13 cellular contexts compared by ENCODE assay signal in genomic region chr5:175821790-175822211, GRCh38. TPM values are rescaled to one million over a fixed set of nuclear protein-coding genes. Genes with fewer than 3 reads are reported as not detected.
DNase-seq lines count a peak whose midpoint lies in the region; ATAC-seq and TF ChIP-seq lines count a peak whose summit lies in the region.
"Had no signal": no experiment of that assay in that cellular context is flagged by ENCODE, and none has a peak within 500 bp of the region (broad histone marks: within the 10 kb centered on the region; RNA-seq: fewer than 3 reads in every experiment).

No MANE protein-coding gene starts in this region.

- H3K36me3 ChIP-seq in GM23248 (ENCODE audit: low read depth) = no peaks in the 10 kb centered on the region
- no peaks in the 10 kb centered on the region for H3K36me3 ChIP-seq in ovary
- H3K36me3 ChIP-seq: heart right ventricle had no signal

- H3K27me3 Mint-ChIP-seq in glutamatergic neuron (ENCODE audit: unreplicated experiment) = peaks cover 9% of the 10 kb centered on the region

- TF ChIP-seq CTCF in glutamatergic neuron (IDR thresholded peaks at IDR 0.05; ENCODE audit: partially characterized antibody, unreplicated experiment) (no peak), ovary (IDR thresholded peaks at IDR 0.05) (no peak)

- H3F3A ChIP-seq in GM23248 (ENCODE audit: insufficient read depth) = no peaks in the 10 kb centered on the region

- TF ChIP-seq EP300 in ovary (IDR thresholded peaks at IDR 0.05) = no peak

- TF ChIP-seq POLR2A in ovary (IDR thresholded peaks at IDR 0.05) = no peak

- H3K9me2 ChIP-seq in GM23248 (ENCODE audit: insufficient read depth) = no peaks in the 10 kb centered on the region

- H3K4me2 ChIP-seq in GM23248 (ENCODE audit: unreplicated experiment) = no peak overlapping the region

- H3K4me1 ChIP-seq in GM23248 (ENCODE audit: insufficient read depth) (no peaks in the 10 kb centered on the region), ovary (ENCODE audit: insufficient read depth) (no peaks in the 10 kb centered on the region)
- H3K4me1 ChIP-seq: heart right ventricle had no signal

- ATAC-seq in GM18498 (IDR thresholded peaks at IDR 0.05; ENCODE audit: unreplicated experiment) = peak; percentile 48
- ATAC-seq: heart right ventricle had no signal

- H2AFZ ChIP-seq in GM23248 = no peak overlapping the region

- DNase-seq in GM23248 = peak; percentile 25
- peak; percentile 72 for DNase-seq in NCI-H226
- DNase-seq in glutamatergic neuron = no peak
- DNase-seq in ovary = no peak
- no peak for DNase-seq in NCI-H2081 treated with DMSO at 0.1 percent for 48 hours (lab: John Stamatoyannopoulos, UW)
- no peak for DNase-seq in COLO668 (lab: John Stamatoyannopoulos, UW; ENCODE audit: unreplicated experiment)
- DNase-seq: DMS153, heart right ventricle, NCI-H82 had no signal

- 27% methylated on average over 4 of the region's 4 CpGs for WGBS in GM23248 (ENCODE audit: low coverage in 1 of 2, low lambda C conversion rate in 2 of 2, missing lambda C conversion rate in 2 of 2), 2 experiments
- 76 to 78% (median 77%) methylated on average over 4 of the region's 4 CpGs for WGBS in ovary, 3 donors

- H3K27me3 ChIP-seq in GM23248 (replicated peaks; ENCODE audit: insufficient read depth) = peaks cover 8% of the 10 kb centered on the region; the same call in 1 of the 2 replicates
- H3K27me3 ChIP-seq in ovary = no peaks in the 10 kb centered on the region

- peak overlapping the region; percentile 42 for H3K4me3 Mint-ChIP-seq in glutamatergic neuron (ENCODE audit: unreplicated experiment)
- H3K4me3 Mint-ChIP-seq: activated naive CD4-positive, alpha-beta T cell treated with anti-CD3 and anti-CD28 coated beads, Interleukin-2, amount 50 U/mL, for 24 hours had no signal

- H3K9ac ChIP-seq in GM23248 = no peak overlapping the region

- intact Hi-C loops in ovary (cut with DNase I) = no loop called here

- H3K4me1 Mint-ChIP-seq in glutamatergic neuron (ENCODE audit: low read depth, unreplicated experiment) = peaks cover 52% of the 10 kb centered on the region

- H3K27ac Mint-ChIP-seq in glutamatergic neuron (ENCODE audit: unreplicated experiment) = peak overlapping the region; percentile 41
- H3K27ac Mint-ChIP-seq: activated naive CD4-positive, alpha-beta T cell treated with anti-CD3 and anti-CD28 coated beads, Interleukin-2, amount 50 U/mL, for 24 hours had no signal

- H3K27ac ChIP-seq in GM23248 (no peak overlapping the region), ovary (no peak overlapping the region)
- H3K27ac ChIP-seq: heart right ventricle, skin epidermis had no signal

- H3K4me3 ChIP-seq in GM23248 (no peak overlapping the region), ovary (no peak overlapping the region)
- H3K4me3 ChIP-seq: heart right ventricle, skin epidermis had no signal

- peaks cover 9% of the 10 kb centered on the region for H3K9me3 Mint-ChIP-seq in glutamatergic neuron (ENCODE audit: unreplicated experiment)
- H3K9me3 Mint-ChIP-seq: activated naive CD4-positive, alpha-beta T cell treated with anti-CD3 and anti-CD28 coated beads, Interleukin-2, amount 50 U/mL, for 24 hours had no signal

- in situ Hi-C loops in GM23248 (cut with MboI) = no loop called here

- no peaks in the 10 kb centered on the region for H3K36me3 Mint-ChIP-seq in glutamatergic neuron (ENCODE audit: unreplicated experiment)

- H4K20me1 ChIP-seq in GM23248 (ENCODE audit: insufficient read depth) = no peaks in the 10 kb centered on the region

- H3K79me2 ChIP-seq in GM23248 (ENCODE audit: insufficient read depth) = no peaks in the 10 kb centered on the region

- H3K9me3 ChIP-seq in GM23248 (ENCODE audit: low read depth) (no peaks in the 10 kb centered on the region), ovary (no peaks in the 10 kb centered on the region)
- H3K9me3 ChIP-seq: heart right ventricle had no signal

RNA-seq across cellular contexts. Expression of gene CPLX2, which starts 49.6 kb away (rescaled TPM):
- not detected in 2 replicates for total RNA-seq in GM23248 (2014; rRNA removed; shearing (Covaris generic))
- not detected in 2 replicates for polyA plus RNA-seq in GM23248 (2016; fragmentation: Nextera tagmentation; extraction: Ambion mirVana)
- total RNA-seq in glutamatergic neuron (ENCODE audit: unreplicated experiment) = 162 TPM
- total RNA-seq in ovary = under 1 TPM in 1 of 7 donors, not detected in 6; 0.26 TPM
- not detected for polyA plus RNA-seq in ovary
- total RNA-seq: heart right ventricle; T-helper 1 cell treated with Interleukin-12 subunit alpha and Interleukin-12 subunit beta and Interleukin-4 antibody, amounts not matched to agents 30 ng/mL and 1 ng/mL, for 36 hours had no signal

Comparison
In these comparisons a context has a peak if more than half of its experiments do, and no peak if none do; other contexts are left out.
1. DNase-seq: peak in GM23248 (single experiment) and NCI-H226 (single experiment); none in glutamatergic neuron (single experiment), ovary (0 of 5), NCI-H2081 treated with DMSO at 0.1 percent for 48 hours (single experiment) and COLO668 (single experiment).
2. RNA of gene CPLX2, which starts 49.6 kb away (total RNA-seq): 162 TPM in glutamatergic neuron (single experiment); not detected in GM23248 and 0.26 TPM in ovary; every median in the first group is over 100 times any median in the second.